Comparison of ENCODE assay signal across 25 cellular contexts in the genomic region with DNA sequence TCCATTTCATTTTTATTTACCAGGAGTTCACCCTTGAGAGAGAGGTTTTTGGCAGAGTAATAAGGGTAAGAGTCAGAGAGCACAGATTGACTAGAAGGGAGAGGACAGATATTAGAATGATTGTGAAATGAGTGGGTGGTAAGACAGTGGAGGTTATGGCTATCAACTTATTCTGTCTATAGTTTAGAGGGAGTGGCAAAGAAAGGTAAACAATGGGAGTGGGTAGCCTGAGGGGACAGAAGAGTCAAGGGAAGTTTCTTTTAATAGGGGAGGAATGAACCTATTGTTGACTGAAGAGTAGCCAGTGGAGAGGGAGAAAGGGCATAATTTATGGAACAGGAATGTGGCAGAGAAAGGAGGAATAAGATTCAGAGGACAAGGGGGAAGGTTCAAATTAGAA.
"Had no signal": no experiment of that assay in that cellular context is flagged by ENCODE, and none has a peak within 500 bp of the region (broad histone marks: within the 10 kb centered on the region; RNA-seq: fewer than 3 reads in every experiment).

No MANE protein-coding gene starts in this region.

- H3K4me3 ChIP-seq: breast epithelium, colonic mucosa, esophagus squamous epithelium, gastroesophageal sphincter, heart left ventricle, lower lobe of right lung, prostate gland, right atrium auricular region, spleen, upper lobe of right lung had no signal

- H3K4me3 Mint-ChIP-seq: activated B cell treated with CpG ODN at 0.5 μM for 24 hours; activated CD4-positive, alpha-beta T cell treated with anti-CD3 and anti-CD28 coated beads for 36 hours; activated naive CD8-positive, alpha-beta T cell treated with anti-CD3 and anti-CD28 coated beads for 36 hours; activated T-cell treated with anti-CD3 and anti-CD28 coated beads, Interleukin-2, amount 50 U/mL, for 4 hours; naive thymus-derived CD4-positive, alpha-beta T cell had no signal

- H3K27me3 Mint-ChIP-seq: activated B cell treated with CpG ODN at 0.5 μM for 24 hours; activated CD4-positive, alpha-beta T cell treated with anti-CD3 and anti-CD28 coated beads for 36 hours; activated naive CD8-positive, alpha-beta T cell treated with anti-CD3 and anti-CD28 coated beads for 36 hours; naive thymus-derived CD4-positive, alpha-beta T cell had no signal

- H3K9me3 Mint-ChIP-seq: activated naive CD8-positive, alpha-beta T cell treated with anti-CD3 and anti-CD28 coated beads for 36 hours; activated T-cell treated with anti-CD3 and anti-CD28 coated beads, Interleukin-2, amount 50 U/mL, for 4 hours had no signal

- H3K36me3 Mint-ChIP-seq: activated naive CD8-positive, alpha-beta T cell treated with anti-CD3 and anti-CD28 coated beads for 36 hours; naive thymus-derived CD4-positive, alpha-beta T cell had no signal

- H3K9me3 ChIP-seq: breast epithelium, colonic mucosa, esophagus squamous epithelium, gastroesophageal sphincter, heart left ventricle, lower lobe of right lung, prostate gland, right atrium auricular region, spleen, upper lobe of right lung had no signal

- H3K36me3 ChIP-seq: breast epithelium, colonic mucosa, esophagus squamous epithelium, gastroesophageal sphincter, heart left ventricle, lower lobe of right lung, prostate gland, right atrium auricular region, spleen, upper lobe of right lung had no signal

- H3K27ac Mint-ChIP-seq: activated B cell treated with CpG ODN at 0.5 μM for 24 hours; activated CD4-positive, alpha-beta T cell treated with anti-CD3 and anti-CD28 coated beads for 36 hours; activated naive CD8-positive, alpha-beta T cell treated with anti-CD3 and anti-CD28 coated beads for 36 hours; activated T-helper 2 cell treated with anti-CD3 and anti-CD28 coated beads, Interferon-gamma antibody, Interleukin-2, Interleukin-4, amounts not matched to agents 10 μg/mL and 5 μg/mL and 100 μg/mL, durations not matched to agents 14 hours and 24 hours and 36 hours; naive thymus-derived CD4-positive, alpha-beta T cell had no signal

- H3K4me1 Mint-ChIP-seq: activated B cell treated with CpG ODN at 0.5 μM for 24 hours; activated CD4-positive, alpha-beta T cell treated with anti-CD3 and anti-CD28 coated beads for 36 hours; activated naive CD8-positive, alpha-beta T cell treated with anti-CD3 and anti-CD28 coated beads for 36 hours; naive thymus-derived CD4-positive, alpha-beta T cell had no signal

- H3K27me3 ChIP-seq: colonic mucosa, esophagus squamous epithelium, gastroesophageal sphincter, heart left ventricle, right atrium auricular region, spleen, upper lobe of right lung had no signal

- ATAC-seq: activated CD4-positive, alpha-beta T cell treated with anti-CD3 and anti-CD28 coated beads for 36 hours; activated T-cell treated with anti-CD3 and anti-CD28 coated beads, Interleukin-2, amount 50 U/mL, for 4 hours; gastroesophageal sphincter; heart left ventricle; left lobe of liver; lower lobe of right lung; naive thymus-derived CD4-positive, alpha-beta T cell; upper lobe of right lung had no signal

- H3K27ac ChIP-seq: breast epithelium, colonic mucosa, esophagus squamous epithelium, gastroesophageal sphincter, heart left ventricle, lower lobe of right lung, prostate gland, right atrium auricular region, spleen, upper lobe of right lung had no signal

- DNase-seq: activated B cell treated with CpG ODN at 0.5 μM for 24 hours; activated CD4-positive, alpha-beta T cell treated with anti-CD3 and anti-CD28 coated beads for 36 hours; activated CD4-positive, alpha-beta T cell treated with anti-CD3 and anti-CD28 coated beads, Interleukin-2, amount 50 U/mL, for 4 hours; activated CD8-positive, alpha-beta memory T cell treated with anti-CD3 and anti-CD28 coated beads for 24 hours; activated CD8-positive, alpha-beta memory T cell treated with anti-CD3 and anti-CD28 coated beads, Interleukin-2, amount 50 U/mL, for 48 hours; activated naive CD4-positive, alpha-beta T cell treated with Interleukin-2 at 50 U/mL for 16 hours; activated naive CD8-positive, alpha-beta T cell treated with anti-CD3 and anti-CD28 coated beads for 36 hours; activated T-cell treated with anti-CD3 and anti-CD28 coated beads, Interleukin-2, amount 50 U/mL, for 4 hours; colonic mucosa; esophagus squamous epithelium; heart left ventricle; kidney; lower lobe of right lung; naive thymus-derived CD4-positive, alpha-beta T cell; spleen; stimulated activated CD4-positive, alpha-beta T cell treated with anti-CD3 and anti-CD28 coated beads, Interleukin-4, amount 100 ng/mL, for 1 hour; stimulated activated naive CD4-positive, alpha-beta T cell treated with Interleukin-2 at 50 U/mL for 16 hours; T1000; upper lobe of right lung had no signal

- H3K4me1 ChIP-seq: breast epithelium, colonic mucosa, esophagus squamous epithelium, gastroesophageal sphincter, heart left ventricle, lower lobe of right lung, prostate gland, right atrium auricular region, spleen, upper lobe of right lung had no signal
